22 cellular contexts compared by ENCODE assay signal in genomic region chr17:80906364-80907259, GRCh38.
"Had no signal": no experiment of that assay in that cellular context is flagged by ENCODE, and none has a peak within 500 bp of the region (broad histone marks: within the 10 kb centered on the region; RNA-seq: fewer than 3 reads in every experiment).

No MANE protein-coding gene starts in this region.

- H3K4me1 ChIP-seq: breast epithelium, gastrocnemius medialis had no signal

- H3K9me3 ChIP-seq: breast epithelium, esophagus squamous epithelium, gastrocnemius medialis, thoracic aorta had no signal

- H3K36me3 ChIP-seq: breast epithelium had no signal

- H3K27me3 ChIP-seq: breast epithelium, esophagus squamous epithelium, gastrocnemius medialis had no signal

- H3K27me3 Mint-ChIP-seq: activated naive CD8-positive, alpha-beta T cell treated with anti-CD3 and anti-CD28 coated beads for 36 hours; natural killer cell treated with Interleukin-12 subunit alpha and Interleukin-12 subunit beta and Interleukin-15 and Interleukin-18, amount 100 ng/mL, for 72 hours; T-cell; type B pancreatic cell had no signal

- H3K4me3 Mint-ChIP-seq: activated CD8-positive, alpha-beta T cell treated with anti-CD3 and anti-CD28 coated beads, Interleukin-2, amount 10 ng/mL, durations not matched to agents 7 days and 5 days; activated naive CD8-positive, alpha-beta T cell treated with anti-CD3 and anti-CD28 coated beads for 36 hours; activated T-helper 1 cell treated with anti-CD3 and anti-CD28 coated beads, Interleukin-12 subunit alpha, Interleukin-12 subunit beta, Interleukin-2, Interleukin-4 antibody, amounts not matched to agents 30 ng/mL and 10 ng/mL and 1 ng/mL, durations not matched to agents 14 hours and 24 hours and 36 hours; endodermal cell; natural killer cell treated with Interleukin-12 subunit alpha and Interleukin-12 subunit beta and Interleukin-15 and Interleukin-18, amount 100 ng/mL, for 72 hours; T-cell; type B pancreatic cell had no signal

- H3K27ac Mint-ChIP-seq: activated naive CD8-positive, alpha-beta T cell treated with anti-CD3 and anti-CD28 coated beads for 36 hours; endodermal cell; natural killer cell treated with Interleukin-12 subunit alpha and Interleukin-12 subunit beta and Interleukin-15 and Interleukin-18, amount 100 ng/mL, for 72 hours; T-cell; type B pancreatic cell had no signal

- H3K4me3 ChIP-seq: breast epithelium, coronary artery, esophagus squamous epithelium, gastrocnemius medialis, thoracic aorta had no signal

- ATAC-seq: activated CD8-positive, alpha-beta T cell treated with anti-CD3 and anti-CD28 coated beads, Interleukin-2, amount 10 ng/mL, durations not matched to agents 7 days and 5 days; gastrocnemius medialis; T-cell had no signal

- H3K9me3 Mint-ChIP-seq: activated naive CD8-positive, alpha-beta T cell treated with anti-CD3 and anti-CD28 coated beads for 36 hours; activated T-helper 1 cell treated with anti-CD3 and anti-CD28 coated beads, Interleukin-12 subunit alpha, Interleukin-12 subunit beta, Interleukin-2, Interleukin-4 antibody, amounts not matched to agents 30 ng/mL and 10 ng/mL and 1 ng/mL, durations not matched to agents 14 hours and 24 hours and 36 hours; endodermal cell; natural killer cell treated with Interleukin-12 subunit alpha and Interleukin-12 subunit beta and Interleukin-15 and Interleukin-18, amount 100 ng/mL, for 72 hours; T-cell; type B pancreatic cell had no signal

- DNase-seq: activated CD4-positive, alpha-beta T cell treated with anti-CD3 and anti-CD28 coated beads for 1 hour; activated CD4-positive, alpha-beta T cell treated with anti-CD3 and anti-CD28 coated beads, Interleukin-2, amount 50 U/mL, for 1 hour; activated CD8-positive, alpha-beta T cell treated with anti-CD3 and anti-CD28 coated beads, Interleukin-2, amount 10 ng/mL, durations not matched to agents 7 days and 5 days; activated naive CD8-positive, alpha-beta T cell treated with anti-CD3 and anti-CD28 coated beads for 36 hours; cerebellar nuclear complex; endodermal cell; esophagus squamous epithelium; gastrocnemius medialis; hippocampal formation; midbrain; occipital lobe; retina; stimulated activated CD4-positive, alpha-beta T cell treated with anti-CD3 and anti-CD28 coated beads, Interleukin-2, amount 100 ng/mL, for 48 hours; stimulated activated naive CD4-positive, alpha-beta T cell treated with Interleukin-2 at 50 U/mL for 16 hours; T-cell; WERI-Rb-1 had no signal

- H3K27ac ChIP-seq: breast epithelium, coronary artery, esophagus squamous epithelium, gastrocnemius medialis, thoracic aorta, WERI-Rb-1 had no signal
